ENCODE assay signal across 8 cellular contexts in genomic region chr15:52208306-52208946, GRCh38. TPM values are rescaled to one million over a fixed set of nuclear protein-coding genes. Genes with fewer than 3 reads are reported as not detected.
DNase-seq lines count a peak whose midpoint lies in the region; ATAC-seq and TF ChIP-seq lines count a peak whose summit lies in the region.

No MANE protein-coding gene starts in this region.

- peak; percentile 96 for TF ChIP-seq CTCF in RWPE2 (IDR thresholded peaks at IDR 0.05; ENCODE audit: poor library complexity, severe bottlenecking)

- H3K27ac Mint-ChIP-seq in activated T-helper 2 cell treated with anti-CD3 and anti-CD28 coated beads, Interferon-gamma antibody, Interleukin-2, Interleukin-4, amounts not matched to agents 10 μg/mL and 5 μg/mL and 100 μg/mL, durations not matched to agents 14 hours and 24 hours and 36 hours = no peak overlapping the region

- H3K36me3 Mint-ChIP-seq in activated T-helper 2 cell treated with anti-CD3 and anti-CD28 coated beads, Interferon-gamma antibody, Interleukin-2, Interleukin-4, amounts not matched to agents 10 μg/mL and 5 μg/mL and 100 μg/mL, durations not matched to agents 14 hours and 24 hours and 36 hours (ENCODE audit: low read depth) = no peaks in the 10 kb centered on the region

- no peaks in the 10 kb centered on the region for H3K4me1 ChIP-seq in RWPE2 (ENCODE audit: insufficient read depth, poor library complexity, severe bottlenecking)

- peaks cover 75% of the 10 kb centered on the region for H3K36me3 ChIP-seq in RWPE2 (ENCODE audit: low read depth)

- no peaks in the 10 kb centered on the region for H3K27me3 Mint-ChIP-seq in activated T-helper 2 cell treated with anti-CD3 and anti-CD28 coated beads, Interferon-gamma antibody, Interleukin-2, Interleukin-4, amounts not matched to agents 10 μg/mL and 5 μg/mL and 100 μg/mL, durations not matched to agents 14 hours and 24 hours and 36 hours (ENCODE audit: low read depth)

- no peaks in the 10 kb centered on the region for H3K9me3 Mint-ChIP-seq in activated T-helper 2 cell treated with anti-CD3 and anti-CD28 coated beads, Interferon-gamma antibody, Interleukin-2, Interleukin-4, amounts not matched to agents 10 μg/mL and 5 μg/mL and 100 μg/mL, durations not matched to agents 14 hours and 24 hours and 36 hours

- intact Hi-C loops in activated T-helper 2 cell treated with anti-CD3 and anti-CD28 coated beads, Interferon-gamma antibody, Interleukin-2, Interleukin-4, amounts not matched to agents 10 μg/mL and 5 μg/mL and 100 μg/mL, durations not matched to agents 14 hours and 24 hours and 36 hours (cut with micrococcal nuclease) = loop anchor here (5.0 kb wide), 1 partner anchor 236 kb away; the partner anchor contains the start of gene LEO1

- no peak overlapping the region for H3K4me3 ChIP-seq in RWPE2 (ENCODE audit: severe bottlenecking)

- no peak overlapping the region for H3K4me3 Mint-ChIP-seq in activated T-helper 2 cell treated with anti-CD3 and anti-CD28 coated beads, Interferon-gamma antibody, Interleukin-2, Interleukin-4, amounts not matched to agents 10 μg/mL and 5 μg/mL and 100 μg/mL, durations not matched to agents 14 hours and 24 hours and 36 hours (ENCODE audit: low read depth)

- no peaks in the 10 kb centered on the region for H3K27me3 ChIP-seq in RWPE2 (ENCODE audit: insufficient read depth, poor library complexity, severe bottlenecking)

- H3K27ac ChIP-seq in RWPE2 (ENCODE audit: poor library complexity, severe bottlenecking) = no peak overlapping the region

- DNase-seq in COLO829 (ENCODE audit: low spot score) (peak; percentile 68), HT-29 (ENCODE audit: low spot score) (peak; percentile 86), RWPE2 (ENCODE audit: low spot score) (no peak), germinal center (ENCODE audit: low spot score) (peak; percentile 81), renal cortical epithelial cell (ENCODE audit: low read depth) (peak; percentile 43), DMS153 treated with DMSO at 0.1 percent for 48 hours (lab: John Stamatoyannopoulos, UW; ENCODE audit: unreplicated experiment) (no peak)
- peak; percentile 65 for DNase-seq in activated T-helper 2 cell treated with anti-CD3 and anti-CD28 coated beads, Interferon-gamma antibody, Interleukin-2, Interleukin-4, amounts not matched to agents 10 μg/mL and 5 μg/mL and 100 μg/mL, durations not matched to agents 14 hours and 24 hours and 36 hours (ENCODE audit: low spot score)

- ATAC-seq in GM19452 (IDR thresholded peaks at IDR 0.05; ENCODE audit: unreplicated experiment) (peak; percentile 80), RWPE2 (ENCODE audit: low read depth) (peak; percentile 79)

- H3K4me1 Mint-ChIP-seq in activated T-helper 2 cell treated with anti-CD3 and anti-CD28 coated beads, Interferon-gamma antibody, Interleukin-2, Interleukin-4, amounts not matched to agents 10 μg/mL and 5 μg/mL and 100 μg/mL, durations not matched to agents 14 hours and 24 hours and 36 hours (ENCODE audit: low read depth) = peaks cover 4% of the 10 kb centered on the region

- no peaks in the 10 kb centered on the region for H3K9me3 ChIP-seq in RWPE2 (ENCODE audit: severe bottlenecking)

RNA-seq across cellular contexts. Expression of gene GNB5, which starts 17.2 kb away (rescaled TPM):
- 25.2 and 32.8 TPM in 2 replicates for total RNA-seq in HT-29 (2014; rRNA removed; shearing (Covaris generic))
- 25.8 and 27.4 TPM in 2 replicates for total RNA-seq in activated T-helper 2 cell treated with anti-CD3 and anti-CD28 coated beads, Interferon-gamma antibody, Interleukin-2, Interleukin-4, amounts not matched to agents 10 μg/mL and 5 μg/mL and 100 μg/mL, durations not matched to agents 14 hours and 24 hours and 36 hours
- total RNA-seq in renal cortical epithelial cell = 36.5 and 42.7 TPM in 2 replicates

Comparison
In these comparisons a context has a peak if more than half of its experiments do, and no peak if none do; other contexts are left out.
1. DNase-seq: peak in COLO829 (single experiment), HT-29 (single experiment), activated T-helper 2 cell treated with anti-CD3 and anti-CD28 coated beads, Interferon-gamma antibody, Interleukin-2, Interleukin-4, amounts not matched to agents 10 μg/mL and 5 μg/mL and 100 μg/mL, durations not matched to agents 14 hours and 24 hours and 36 hours (single experiment), germinal center (single experiment) and renal cortical epithelial cell (single experiment); none in RWPE2 (single experiment) and DMS153 treated with DMSO at 0.1 percent for 48 hours (single experiment).